8 cellular contexts compared by ENCODE assay signal in the genomic region with DNA sequence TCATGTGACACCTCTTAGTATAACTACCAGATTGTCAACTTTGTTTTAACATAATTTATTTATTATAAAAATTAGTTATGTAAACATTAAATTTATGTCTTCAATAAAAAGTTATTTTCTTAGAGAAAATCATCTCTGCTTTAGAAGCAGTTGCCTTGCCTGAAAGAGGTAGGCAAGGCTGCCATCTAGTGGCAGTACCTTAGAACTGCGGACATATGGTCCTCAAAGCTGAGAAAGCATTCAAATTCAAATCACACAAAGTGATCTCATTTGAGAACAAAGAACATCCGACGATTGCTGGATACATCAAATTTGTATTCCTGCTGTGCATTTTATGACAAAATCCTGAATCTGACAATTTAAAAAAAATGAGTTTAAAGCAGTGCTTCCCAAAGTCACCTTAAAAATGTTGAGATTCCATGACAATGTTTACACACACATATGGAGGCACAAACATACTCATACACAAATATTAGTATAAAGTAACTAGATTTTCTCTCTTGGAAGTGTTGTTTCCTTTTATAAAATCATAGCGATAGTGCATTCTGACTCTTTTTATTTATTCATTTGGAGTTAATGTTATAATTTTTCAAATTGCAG.
DNase-seq lines count a peak whose midpoint lies in the region; ATAC-seq and TF ChIP-seq lines count a peak whose summit lies in the region.

No MANE protein-coding gene starts in this region.

- H3K4me3 Mint-ChIP-seq in CD4-positive, CD25-positive, alpha-beta regulatory T cell, result no peak overlapping the region

- peak; percentile 91 for TF ChIP-seq CTCF in foreskin fibroblast (IDR thresholded peaks at IDR 0.05; ENCODE audit: low read depth, low read length)

- H3K27me3 ChIP-seq in CD4-positive, CD25-positive, alpha-beta regulatory T cell (ENCODE audit: control insufficient read depth, insufficient read depth, low read length), result no peaks in the 10 kb centered on the region

- peak in 2 of 3 donors; percentile 28 to 60 for DNase-seq in CD4-positive, CD25-positive, alpha-beta regulatory T cell
- DNase-seq in NCI-H460 (ENCODE audit: extremely low read depth, low read depth) (peak; percentile 45), foreskin fibroblast (peak; percentile 24 to 86), nucleus accumbens (lab: John Stamatoyannopoulos, UW) (peak in 50 of 56 donors; percentile 0 to 89 (median 61)), DMS114 treated with DMSO at 0.1 percent for 48 hours (lab: John Stamatoyannopoulos, UW; ENCODE audit: unreplicated experiment) (no peak)
- DNase-seq in activated CD8-positive, alpha-beta memory T cell treated with anti-CD3 and anti-CD28 coated beads, Interleukin-2, amount 50 U/mL, for 48 hours, result peak; percentile 57

- no peak overlapping the region for H3K4me3 ChIP-seq in CD4-positive, CD25-positive, alpha-beta regulatory T cell (ENCODE audit: low read depth, low read length)
- H3K4me3 ChIP-seq in foreskin fibroblast (ENCODE audit: low read depth in 1 of 2, low read length in 2 of 2), result no peak overlapping the region

- H3K27ac Mint-ChIP-seq in CD4-positive, CD25-positive, alpha-beta regulatory T cell, result no peak overlapping the region

- no peaks in the 10 kb centered on the region for H3K9me3 ChIP-seq in CD4-positive, CD25-positive, alpha-beta regulatory T cell (ENCODE audit: control insufficient read depth in 2 of 2, low read length in 2 of 2)

- H3K4me1 ChIP-seq in CD4-positive, CD25-positive, alpha-beta regulatory T cell (ENCODE audit: control insufficient read depth, insufficient read depth, low read length, poor library complexity, severe bottlenecking), result no peaks in the 10 kb centered on the region

- no peak for ATAC-seq in CD4-positive, CD25-positive, alpha-beta regulatory T cell (ENCODE audit: low read depth in 2 of 2)
- peak; percentile 66 for ATAC-seq in GM18870 (IDR thresholded peaks at IDR 0.05; ENCODE audit: unreplicated experiment)
- ATAC-seq in HG03135 (IDR thresholded peaks at IDR 0.05; ENCODE audit: unreplicated experiment), result peak; percentile 82

- no peak overlapping the region for H3K27ac ChIP-seq in CD4-positive, CD25-positive, alpha-beta regulatory T cell (ENCODE audit: insufficient read depth, low read length, poor library complexity, severe bottlenecking)

- H3K9me3 Mint-ChIP-seq in CD4-positive, CD25-positive, alpha-beta regulatory T cell, result no peaks in the 10 kb centered on the region

- H3K4me1 Mint-ChIP-seq in CD4-positive, CD25-positive, alpha-beta regulatory T cell, result peaks cover 0 to 5% (median 0%) of the 10 kb centered on the region in 4 donors

- no peaks in the 10 kb centered on the region for H3K36me3 ChIP-seq in CD4-positive, CD25-positive, alpha-beta regulatory T cell (ENCODE audit: control insufficient read depth, insufficient read depth, low read length)

- H3K27me3 Mint-ChIP-seq in CD4-positive, CD25-positive, alpha-beta regulatory T cell, result no peaks in the 10 kb centered on the region

- H3K36me3 Mint-ChIP-seq in CD4-positive, CD25-positive, alpha-beta regulatory T cell, result no peaks in the 10 kb centered on the region

Comparison
In these comparisons a context has a peak if more than half of its experiments do, and no peak if none do; other contexts are left out.
1. ATAC-seq: peak in GM18870 (single experiment) and HG03135 (single experiment); none in CD4-positive, CD25-positive, alpha-beta regulatory T cell (0 of 2).